Comparison of ENCODE assay signal across 22 cellular contexts in the genomic region with DNA sequence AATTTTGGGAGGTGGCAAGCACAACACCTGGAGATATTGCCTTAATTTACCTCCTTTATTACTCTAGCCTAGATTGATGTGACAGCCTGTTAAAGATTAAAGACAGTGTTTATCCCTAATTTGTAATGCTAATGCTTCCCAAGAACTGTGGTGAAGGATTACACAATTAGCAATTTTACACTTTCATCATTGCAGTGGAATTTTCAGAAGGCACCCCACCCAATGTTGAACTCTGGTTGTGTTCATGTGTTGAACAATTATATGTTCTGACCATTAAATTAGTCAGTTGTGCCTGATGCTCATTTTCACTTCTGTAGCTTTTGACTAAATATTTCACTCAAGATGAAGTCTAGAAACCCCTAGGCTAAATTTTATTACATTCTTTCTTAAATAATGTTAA.
"Had no signal": no experiment of that assay in that cellular context is flagged by ENCODE, and none has a peak within 500 bp of the region (broad histone marks: within the 10 kb centered on the region; RNA-seq: fewer than 3 reads in every experiment).

No MANE protein-coding gene starts in this region.

- H3K4me3 ChIP-seq: left lung, lung, sigmoid colon, testis, vagina had no signal

- H3K27ac ChIP-seq: brain microvascular endothelial cell, epithelial cell of prostate, foreskin keratinocyte, left lung, sigmoid colon, testis, vagina had no signal

- H3K9me3 ChIP-seq: left lung, testis, vagina had no signal

- DNase-seq: activated CD4-positive, alpha-beta T cell treated with anti-CD3 and anti-CD28 coated beads for 1 hour; activated CD4-positive, alpha-beta T cell treated with anti-CD3 and anti-CD28 coated beads, Interleukin-2, amount 50 U/mL, for 1 hour; activated CD8-positive, alpha-beta T cell treated with anti-CD3 and anti-CD28 coated beads, Interleukin-2, amount 10 ng/mL, durations not matched to agents 7 days and 5 days; activated gamma-delta T cell treated with Interleukin-2 at 50 U/mL for 16 hours; aorta; brain microvascular endothelial cell; effector memory CD8-positive, alpha-beta T cell; foreskin keratinocyte; left lung; midbrain; nephron progenitor cell; retina; sigmoid colon; stimulated activated CD4-positive, alpha-beta T cell treated with anti-CD3 and anti-CD28 coated beads, Interleukin-2, amount 100 ng/mL, for 48 hours; stimulated activated CD8-positive, alpha-beta memory T cell treated with anti-CD3 and anti-CD28 coated beads, Interleukin-4, amount 100 ng/mL, for 48 hours; stimulated activated naive B cell treated with anti-CD40 and anti-IgM and Interleukin-4, amounts not matched to agents 10 μg/mL and 1 μg/mL and 100 μg/mL, for 72 hours; T-cell; testis; trophoblast cell had no signal

- H3K4me1 ChIP-seq: left lung, sigmoid colon, testis, vagina had no signal

- H3K36me3 ChIP-seq: brain microvascular endothelial cell, left lung, sigmoid colon, vagina had no signal

- H3K27me3 ChIP-seq: brain microvascular endothelial cell, foreskin keratinocyte, left lung, sigmoid colon, testis, vagina had no signal
